ENCODE assay signal across 1 cellular context in genomic region chr10:4772202-4772570, GRCh38.
TF ChIP-seq lines count a peak whose summit lies in the region.

No MANE protein-coding gene starts in this region.

TF ChIP-seq in IMR-90, 13 proteins besides CTCF, POLR2A, EP300 and RAD21:
- TF ChIP-seq BHLHE40 (IDR thresholded peaks at IDR 0.05; ENCODE audit: low read depth, low read length) (no peak), RCOR1 (IDR thresholded peaks at IDR 0.05; ENCODE audit: insufficient replicate concordance, low read length) (no peak)
- TF ChIP-seq, protein P1, sequence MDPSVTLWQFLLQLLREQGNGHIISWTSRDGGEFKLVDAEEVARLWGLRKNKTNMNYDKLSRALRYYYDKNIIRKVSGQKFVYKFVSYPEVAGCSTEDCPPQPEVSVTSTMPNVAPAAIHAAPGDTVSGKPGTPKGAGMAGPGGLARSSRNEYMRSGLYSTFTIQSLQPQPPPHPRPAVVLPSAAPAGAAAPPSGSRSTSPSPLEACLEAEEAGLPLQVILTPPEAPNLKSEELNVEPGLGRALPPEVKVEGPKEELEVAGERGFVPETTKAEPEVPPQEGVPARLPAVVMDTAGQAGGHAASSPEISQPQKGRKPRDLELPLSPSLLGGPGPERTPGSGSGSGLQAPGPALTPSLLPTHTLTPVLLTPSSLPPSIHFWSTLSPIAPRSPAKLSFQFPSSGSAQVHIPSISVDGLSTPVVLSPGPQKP (IDR thresholded peaks at IDR 0.05; ENCODE audit: borderline replicate concordance, low read depth, low read length) = no peak
